20 cellular contexts compared by ENCODE assay signal in the genomic region with DNA sequence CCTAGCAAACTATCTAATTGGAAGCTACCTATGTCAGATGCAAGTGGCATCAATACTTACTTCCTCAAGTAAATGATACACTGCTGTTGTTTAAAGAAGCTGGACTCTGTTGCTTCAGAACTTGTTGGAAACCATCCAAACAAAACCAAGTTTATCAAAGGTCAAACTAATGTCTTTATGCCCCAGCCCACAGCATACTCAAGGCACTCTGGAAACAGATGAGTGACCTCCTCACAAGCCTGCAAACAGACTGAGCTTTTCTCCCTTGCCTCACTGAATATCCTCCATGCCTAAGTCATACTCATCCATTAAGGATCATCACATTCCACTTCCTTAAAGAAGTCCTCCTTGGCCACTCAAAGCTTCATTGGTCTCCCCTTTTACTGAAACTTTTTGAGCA.
"Had no signal": no experiment of that assay in that cellular context is flagged by ENCODE, and none has a peak within 500 bp of the region (broad histone marks: within the 10 kb centered on the region; RNA-seq: fewer than 3 reads in every experiment).

No MANE protein-coding gene starts in this region.

- H3K4me1 ChIP-seq: esophagus muscularis mucosa, gastrocnemius medialis, heart right ventricle, left ventricle myocardium inferior, neural progenitor cell, parathyroid adenoma, prostate gland, right lobe of liver had no signal

- H3K27me3 ChIP-seq: right lobe of liver had no signal

- H3K4me3 ChIP-seq: esophagus muscularis mucosa, gastrocnemius medialis, heart right ventricle, left ventricle myocardium inferior, lung, neural progenitor cell, prostate gland, right lobe of liver had no signal

- H3K9me3 ChIP-seq: esophagus muscularis mucosa, gastrocnemius medialis, heart right ventricle, left ventricle myocardium inferior, prostate gland, right lobe of liver had no signal

- H3K36me3 ChIP-seq: esophagus muscularis mucosa, gastrocnemius medialis, heart right ventricle, left ventricle myocardium inferior, neural progenitor cell, prostate gland, right lobe of liver had no signal

- FAIRE-seq: endometrium, islet of Langerhans, urothelium cell line had no signal

- ATAC-seq: gastrocnemius medialis, heart right ventricle had no signal

- DNase-seq: effector memory CD4-positive, alpha-beta T cell; gastrocnemius medialis; heart right ventricle; hypothalamus; left ventricle myocardium inferior; mesenchymal stem cell; midbrain; occipital lobe; retina; right lobe of liver; stimulated activated CD4-positive, alpha-beta T cell treated with anti-CD3 and anti-CD28 coated beads, Interleukin-12 subunit alpha, Interleukin-12 subunit beta, amount 100 ng/mL, for 4 hours; stimulated activated naive CD4-positive, alpha-beta T cell treated with Interleukin-2 at 50 U/mL for 16 hours had no signal

- H3K27ac ChIP-seq: esophagus muscularis mucosa, gastrocnemius medialis, heart right ventricle, left ventricle myocardium inferior, neural progenitor cell, parathyroid adenoma, prostate gland, right lobe of liver had no signal
